ENCODE assay signal across 19 cellular contexts in genomic region chr14:99247772-99248171, GRCh38. TPM values are rescaled to one million over a fixed set of nuclear protein-coding genes. Genes with fewer than 3 reads are reported as not detected.
A peak's percentile ranks its signal among the peaks of the same experiment; 100 is the strongest.
DNase-seq lines count a peak whose midpoint lies in the region; ATAC-seq, FAIRE-seq and TF ChIP-seq lines count a peak whose summit lies in the region.
"Had no signal": no experiment of that assay in that cellular context is flagged by ENCODE, and none has a peak within 500 bp of the region (broad histone marks: within the 10 kb centered on the region; RNA-seq: fewer than 3 reads in every experiment).

No MANE protein-coding gene starts in this region.

- H3K27me3 ChIP-seq in H1 (replicated peaks in 1 of 4; ENCODE audit: control insufficient read depth in 3 of 4, extremely low read depth in 1 of 4, insufficient read depth in 3 of 4, low read length in 3 of 4) (peaks cover 0 to 7% (median 3%) of the 10 kb centered on the region in 4 experiments; a peak in 4 of 7 replicates), spleen (replicated peaks in 1 of 7) (peaks cover 0 to 91% (median 33%) of the 10 kb centered on the region in 7 donors)

- H2BK12ac ChIP-seq in H1 (ENCODE audit: low read depth, low read length) = peak overlapping the region; percentile 63; the same call in 1 of the 2 replicates

- H3K27ac ChIP-seq in H1 (ENCODE audit: low read depth, low read length) (no peak overlapping the region), spleen (peak overlapping the region in 7 of 8 donors; percentile 3 to 86 (median 69))
- H3K27ac ChIP-seq: A549, coronary artery had no signal

- H2BK15ac ChIP-seq in H1 (ENCODE audit: low read length) = 0 out of 2 replicates have a peak overlapping the region, but pooled peaks have one; percentile 63

- H3K27me3 Mint-ChIP-seq in activated CD4-positive, alpha-beta T cell treated with anti-CD3 and anti-CD28 coated beads, Interleukin-2, amount 10 ng/mL, durations not matched to agents 7 days and 5 days = no peaks in the 10 kb centered on the region
- H3K27me3 Mint-ChIP-seq in WTC11 (ENCODE audit: low read depth) = no peaks in the 10 kb centered on the region

- H3K36me3 ChIP-seq in H1 (ENCODE audit: control insufficient read depth in 2 of 4, insufficient read depth in 4 of 4, low read length in 3 of 4) (no peaks in the 10 kb centered on the region), spleen (no peaks in the 10 kb centered on the region)
- H3K36me3 ChIP-seq: transverse colon had no signal

- peaks cover 76% of the 10 kb centered on the region for H3K36me3 Mint-ChIP-seq in activated CD4-positive, alpha-beta T cell treated with anti-CD3 and anti-CD28 coated beads, Interleukin-2, amount 10 ng/mL, durations not matched to agents 7 days and 5 days (ENCODE audit: low read depth)
- peaks cover 3% of the 10 kb centered on the region for H3K36me3 Mint-ChIP-seq in WTC11
- H3K36me3 Mint-ChIP-seq: IgD-negative memory B cell had no signal

- CTCF ChIA-PET in activated CD4-positive, alpha-beta T cell treated with anti-CD3 and anti-CD28 coated beads, Interleukin-2, amount 10 ng/mL, durations not matched to agents 7 days and 5 days (lab: Charles Lee) = interaction anchor here (0.7 to 4.8 kb wide), 8 partner anchors 10 to 30 kb away, joined by 3 to 26 read pairs (median 6); no protein-coding TSS in a partner anchor
- CTCF ChIA-PET in WTC11 (lab: Charles Lee) (interaction anchor here (1.5 to 1.6 kb wide), 2 partner anchors 13 to 23 kb away, joined by 4 read pairs; no protein-coding TSS in a partner anchor), H1 (lab: Charles Lee; ENCODE audit: partially characterized antibody) (interaction anchor here (0.9 to 2.3 kb wide), 7 partner anchors 9 to 48 kb away, joined by 3 to 8 read pairs (median 5); no protein-coding TSS in a partner anchor)

- H3K23ac ChIP-seq in H1 (ENCODE audit: insufficient read length) = no peak overlapping the region

- no peak for TF ChIP-seq EP300 in H1 (IDR thresholded peaks at IDR 0.05; ENCODE audit: borderline replicate concordance in 1 of 2, low read depth in 2 of 2, low read length in 2 of 2)

- POLR2A ChIA-PET in activated CD4-positive, alpha-beta T cell treated with anti-CD3 and anti-CD28 coated beads, Interleukin-2, amount 10 ng/mL, durations not matched to agents 7 days and 5 days (lab: Charles Lee) = interaction anchor here (0.6 to 1.4 kb wide), 2 partner anchors 13 to 50 kb away, joined by 3 to 4 read pairs; no protein-coding TSS in a partner anchor
- POLR2A ChIA-PET in WTC11 (lab: Charles Lee) (interaction anchor here (1.2 to 2.2 kb wide), 2 partner anchors 15 to 16 kb away, joined by 3 to 10 read pairs; no protein-coding TSS in a partner anchor), H1 (lab: Charles Lee; ENCODE audit: partially characterized antibody) (interaction anchor here (0.9 to 3.6 kb wide), 5 partner anchors 12 to 24 kb away, joined by 3 to 28 read pairs (median 5); partner anchors contain the start of gene BCL11B)

- H3K56ac ChIP-seq in H1 (replicated peaks; ENCODE audit: insufficient read length, low read depth, low read length) = no peak overlapping the region

- peaks cover 3 to 4% of the 10 kb centered on the region in 2 experiments for H4K20me1 ChIP-seq in H1 (replicated peaks in 1 of 2; ENCODE audit: control insufficient read depth in 1 of 2, insufficient read depth in 2 of 2, low read length in 2 of 2)

- no peak overlapping the region for H3K14ac ChIP-seq in H1 (ENCODE audit: insufficient read length)

- no peak overlapping the region for H2BK5ac ChIP-seq in H1 (ENCODE audit: low read depth, low read length)

- 0 out of 2 replicates have a peak overlapping the region, but pooled peaks have one; percentile 3 for H2BK20ac ChIP-seq in H1 (ENCODE audit: low read length)

- peak overlapping the region; percentile 84 for H3K18ac ChIP-seq in H1 (ENCODE audit: extremely low read depth, low read length)

- ATAC-seq in WTC11 (no peak), SK-N-SH treated with all-trans-retinoic acid at 6 μM for 48 hours (no peak), HG02798 (IDR thresholded peaks at IDR 0.05; ENCODE audit: poor library complexity, unreplicated experiment) (no peak)
- ATAC-seq: A549, GM12878 had no signal

- no peak overlapping the region for H2AFZ ChIP-seq in H1 (ENCODE audit: low read length)

- H4K5ac ChIP-seq in H1 (ENCODE audit: insufficient read length, low read depth, low read length) = peak overlapping the region; percentile 42

- TF ChIP-seq CTCF in WTC11 (IDR thresholded peaks at IDR 0.05) (no peak), H1 (IDR thresholded peaks at IDR 0.05; ENCODE audit: control extremely low read depth in 1 of 3, insufficient read depth in 1 of 3, low read depth in 1 of 3, low read length in 3 of 3) (no peak), spleen (IDR thresholded peaks at IDR 0.05 in 8 of 11, conservative IDR thresholded peaks at IDR 0.05 in 3 of 11) (no peak)

- WGBS in H1 (ENCODE audit: extremely low coverage in 1 of 2, insufficient coverage in 1 of 2, insufficient read length in 1 of 2, insufficient replicate concordance in 2 of 2, low coverage in 1 of 2, low lambda C conversion rate in 2 of 2, missing lambda C conversion rate in 1 of 2), 2 experiments = 80% methylated on average over 5 of the region's 6 CpGs; no CpG with 5 or more reads in 1 of the 2 experiments
- WGBS in spleen, 5 donors = 75 to 76% (median 75%) methylated on average over 6 of the region's 6 CpGs

- intact Hi-C loops in spleen (cut with DNase I; ENCODE audit: low total_unique reads) = no loop called here

- TF ChIP-seq RAD21 in H1 (IDR thresholded peaks at IDR 0.05 in 1 of 2, conservative IDR thresholded peaks at IDR 0.05 in 1 of 2; ENCODE audit: low read depth in 2 of 2, low read length in 2 of 2) = no peak

- H3K9ac ChIP-seq in H1 (replicated peaks in 1 of 4; ENCODE audit: extremely low read depth in 1 of 4, low read depth in 3 of 4, low read length in 3 of 4) = no peak overlapping the region

- peak overlapping the region; percentile 82 for H3K4me3 Mint-ChIP-seq in activated CD4-positive, alpha-beta T cell treated with anti-CD3 and anti-CD28 coated beads, Interleukin-2, amount 10 ng/mL, durations not matched to agents 7 days and 5 days
- H3K4me3 Mint-ChIP-seq in WTC11 = peak overlapping the region; percentile 73

- peaks cover 7% of the 10 kb centered on the region for H3K23me2 ChIP-seq in H1 (ENCODE audit: low read depth, low read length)

- H3K4me1 ChIP-seq in H1 (replicated peaks in 1 of 4; ENCODE audit: control insufficient read depth in 3 of 4, insufficient read depth in 4 of 4, low read length in 3 of 4) (peaks cover 18 to 42% (median 32%) of the 10 kb centered on the region in 4 experiments), spleen (peaks cover 0 to 78% (median 22%) of the 10 kb centered on the region in 6 donors)
- H3K4me1 ChIP-seq: A549 had no signal

- H4K91ac ChIP-seq in H1 (replicated peaks; ENCODE audit: insufficient read length, low read length) = peak overlapping the region; percentile 58

- DNase-seq in activated CD4-positive, alpha-beta T cell treated with anti-CD3 and anti-CD28 coated beads, Interleukin-2, amount 10 ng/mL, durations not matched to agents 7 days and 5 days = no peak
- no peak for DNase-seq in activated CD4-positive, alpha-beta T cell treated with anti-CD3 and anti-CD28 coated beads, Interleukin-2, amount 50 U/mL, for 1 hour
- DNase-seq in WTC11 (ENCODE audit: low spot score) (no peak), H1 (ENCODE audit: low read depth in 1 of 2, low spot score in 2 of 2) (no peak), spleen (no peak)
- DNase-seq in stimulated activated CD4-positive, alpha-beta T cell treated with anti-CD3 and anti-CD28 coated beads, Interleukin-12 subunit alpha, Interleukin-12 subunit beta, amount 100 ng/mL, for 4 hours = no peak
- DNase-seq: COR-L47; MV-4-11; NCI-H526; OCI-M1; stimulated activated CD4-positive, alpha-beta T cell treated with anti-CD3 and anti-CD28 coated beads, Interleukin-4, amount 100 ng/mL, for 4 hours; transverse colon had no signal

- no peak overlapping the region; the same call in 1 of the 2 replicates for H4K8ac ChIP-seq in H1 (ENCODE audit: extremely low read depth, insufficient read depth, low read length)

- no peak for TF ChIP-seq POLR2A in H1 (IDR thresholded peaks at IDR 0.05; ENCODE audit: control extremely low read depth in 1 of 2, low read depth in 2 of 2, low read length in 2 of 2)
- TF ChIP-seq POLR2A in spleen (IDR thresholded peaks at IDR 0.05) = no peak

- peak overlapping the region; percentile 75 to 87; a peak in 3 of 4 replicates for H3K4me2 ChIP-seq in H1 (ENCODE audit: insufficient read depth in 1 of 2, low read depth in 2 of 2, low read length in 2 of 2)
- H3K4me2 ChIP-seq: A549 had no signal

- peaks cover 12% of the 10 kb centered on the region for H3K79me1 ChIP-seq in H1 (ENCODE audit: low read depth, low read length)

- H3K4me3 ChIP-seq in H1 (ENCODE audit: extremely low read depth in 1 of 4, insufficient read depth in 2 of 4, low read depth in 3 of 4, low read length in 4 of 4) (peak overlapping the region in 1 of 4 experiments; percentile 75; a peak in 1 of 8 replicates), spleen (no peak overlapping the region)
- H3K4me3 ChIP-seq: A549, coronary artery, GM12878 had no signal

- H3K9me3 ChIP-seq in H1 (ENCODE audit: insufficient read depth in 2 of 2, low read depth in 1 of 2, low read length in 1 of 2) = no peaks in the 10 kb centered on the region
- no peaks in the 10 kb centered on the region for H3K9me3 ChIP-seq in spleen
- H3K9me3 ChIP-seq: A549, transverse colon had no signal

- FAIRE-seq in H1 (lab: Jason Lieb, UNC) = no peak
- FAIRE-seq: A549, GM12878, H54 had no signal

- peaks cover 0 to 58% of the 10 kb centered on the region in 2 experiments; a peak in 3 of 4 replicates for H3K79me2 ChIP-seq in H1 (ENCODE audit: control insufficient read depth in 1 of 2, insufficient read depth in 2 of 2, low read length in 2 of 2)

- no peaks in the 10 kb centered on the region for H3K9me3 Mint-ChIP-seq in activated CD4-positive, alpha-beta T cell treated with anti-CD3 and anti-CD28 coated beads, Interleukin-2, amount 10 ng/mL, durations not matched to agents 7 days and 5 days
- H3K9me3 Mint-ChIP-seq in WTC11 = no peaks in the 10 kb centered on the region
- H3K9me3 Mint-ChIP-seq: IgD-negative memory B cell had no signal

- no peak overlapping the region for H3K4ac ChIP-seq in H1 (replicated peaks; ENCODE audit: insufficient read length, low read depth, low read length)

- H2BK120ac ChIP-seq in H1 (replicated peaks; ENCODE audit: low read depth, low read length) = peak overlapping the region; percentile 29

- peaks cover 86% of the 10 kb centered on the region for H3K4me1 Mint-ChIP-seq in activated CD4-positive, alpha-beta T cell treated with anti-CD3 and anti-CD28 coated beads, Interleukin-2, amount 10 ng/mL, durations not matched to agents 7 days and 5 days
- peaks cover 66% of the 10 kb centered on the region for H3K4me1 Mint-ChIP-seq in WTC11

- no peak overlapping the region; the same call in 1 of the 2 replicates for H2AK5ac ChIP-seq in H1 (ENCODE audit: low read depth, low read length)

- H3K27ac Mint-ChIP-seq in activated CD4-positive, alpha-beta T cell treated with anti-CD3 and anti-CD28 coated beads, Interleukin-2, amount 10 ng/mL, durations not matched to agents 7 days and 5 days = peak overlapping the region; percentile 94
- peak overlapping the region; percentile 91 for H3K27ac Mint-ChIP-seq in WTC11

RNA-seq across cellular contexts. Expression of gene BCL11B, which starts 24.2 kb away (rescaled TPM):
- 100 to 1,000 TPM; 115 to 116 TPM for total RNA-seq in activated CD4-positive, alpha-beta T cell treated with anti-CD3 and anti-CD28 coated beads, Interleukin-2, amount 10 ng/mL, durations not matched to agents 7 days and 5 days
- total RNA-seq in WTC11 (2021) = 6.7 to 9.1 TPM (median 7.2 TPM) in 3 replicates
- total RNA-seq in H1 (2021; fragmentation: NEBNext Ultra II Directional; extraction: Animal tissue kit (Norgen Biotek cat#: 25700)) = 5.9 TPM in 2 replicates
- polyA plus RNA-seq in H1 (2011; rRNA removed) = 0.63 and 0.80 TPM in 2 replicates
- polyA plus RNA-seq in H1 (2011; cell fraction: cytosol; rRNA removed) = 0.85 TPM
- polyA plus RNA-seq in H1 (2011; cell fraction: nucleus; rRNA removed) = 1.5 TPM
- 1.1 to 2.2 TPM (median 1.2 TPM) in 4 replicates for polyA plus RNA-seq in H1 (2012, experiment 1 of 2)
- 0.22 TPM for polyA plus RNA-seq in H1 (2012, experiment 2 of 2)
- polyA plus RNA-seq in H1 (2013, experiment 1 of 2) = 2.1 TPM
- 2.1 TPM for polyA plus RNA-seq in H1 (2013, experiment 2 of 2)
- polyA minus RNA-seq in H1 (2011; rRNA and poly(A)+ RNA removed) = 1.7 and 1.9 TPM in 2 replicates
- 3.2 TPM for polyA minus RNA-seq in H1 (2011; cell fraction: cytosol; rRNA and poly(A)+ RNA removed)
- polyA minus RNA-seq in H1 (2011; cell fraction: nucleus; rRNA and poly(A)+ RNA removed) = 4.1 TPM
- total RNA-seq in spleen = 10 to 100 TPM in 6 of 7 donors, 1 to 10 TPM in 1; 7.9 to 21.1 (median 13.1) TPM
- polyA plus RNA-seq in spleen = 1 to 10 TPM in 2 of 3 donors, under 1 TPM in 1; 0.74 to 1.5 (median 1.4) TPM

Comparison
In these comparisons a context has a peak if more than half of its experiments do, and no peak if none do; other contexts are left out.
1. RNA of gene BCL11B, which starts 24.2 kb away (total RNA-seq): 115 to 116 TPM in activated CD4-positive, alpha-beta T cell treated with anti-CD3 and anti-CD28 coated beads, Interleukin-2, amount 10 ng/mL, durations not matched to agents 7 days and 5 days; 7.9 to 21.1 TPM in spleen, 6.7 to 9.1 TPM in WTC11 and 5.9 TPM in H1; every median in the first group is over 4 times any median in the second.